ENCODE assay signal across 20 cellular contexts in the genomic region with DNA sequence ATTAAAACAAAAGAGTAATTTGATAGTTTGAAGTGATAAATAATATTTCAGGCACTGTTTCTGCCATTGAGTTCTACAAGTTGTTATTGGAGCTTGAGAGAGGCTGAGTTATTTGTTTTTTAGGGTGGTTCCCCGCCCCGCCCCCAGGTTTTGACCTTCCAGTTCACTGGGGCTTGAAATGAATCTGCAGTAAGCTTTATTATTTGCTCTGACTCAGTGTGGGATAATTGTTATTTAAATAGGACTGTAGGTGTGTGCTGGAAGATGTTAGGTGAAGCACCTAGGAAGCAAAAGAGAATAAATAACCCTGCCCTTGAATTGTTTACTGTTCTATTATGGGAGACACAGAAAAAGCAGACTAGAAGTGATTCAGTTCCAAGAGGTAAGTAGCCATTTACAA.
DNase-seq lines count a peak whose midpoint lies in the region; ATAC-seq and TF ChIP-seq lines count a peak whose summit lies in the region.
"Had no signal": no experiment of that assay in that cellular context is flagged by ENCODE, and none has a peak within 500 bp of the region (broad histone marks: within the 10 kb centered on the region; RNA-seq: fewer than 3 reads in every experiment).

No MANE protein-coding gene starts in this region.

- peak; percentile 14 for DNase-seq in GM23338 (ENCODE audit: low spot score)
- peak; percentile 1 to 16 for DNase-seq in NCI-H187 (lab: John Stamatoyannopoulos, UW)
- peak; percentile 69 for DNase-seq in PC-3
- peak; percentile 11 for DNase-seq in left kidney (ENCODE audit: low read depth, low spot score)
- DNase-seq in glutamatergic neuron, result no peak
- no peak for DNase-seq in dorsolateral prefrontal cortex
- no peak for DNase-seq in GM20000 (ENCODE audit: low spot score)
- DNase-seq: activated naive CD8-positive, alpha-beta T cell treated with anti-CD3 and anti-CD28 coated beads for 36 hours; body of pancreas; colonic mucosa; gastrocnemius medialis; GF-D8; MG63; NCI-H446; occipital lobe; SJCRH30; T-helper 2 cell had no signal

- H3K27ac ChIP-seq in GM23338 (ENCODE audit: low read depth) (no peak overlapping the region), PC-3 (ENCODE audit: low read length) (peak overlapping the region; percentile 46), dorsolateral prefrontal cortex (peak overlapping the region in 17 of 59 donors; percentile 5 to 76 (median 55))
- H3K27ac ChIP-seq: body of pancreas, colonic mucosa, gastrocnemius medialis, SJCRH30 had no signal

- BruUV-seq in PC-3 (replicated peaks; lab: Mats Ljungman, UMichigan), result no TSS peak

- H3K27me3 ChIP-seq in GM23338 (ENCODE audit: insufficient read depth) (no peaks in the 10 kb centered on the region), PC-3 (ENCODE audit: low read length) (no peaks in the 10 kb centered on the region), dorsolateral prefrontal cortex (no peaks in the 10 kb centered on the region)
- H3K27me3 ChIP-seq: body of pancreas, colonic mucosa, gastrocnemius medialis, MG63, SJCRH30 had no signal

- TF ChIP-seq CTCF in GM23338 (conservative IDR thresholded peaks at IDR 0.05; ENCODE audit: low read depth in 2 of 2) (no peak), PC-3 (conservative IDR thresholded peaks at IDR 0.05; ENCODE audit: low read depth, low read length) (no peak), glutamatergic neuron (IDR thresholded peaks at IDR 0.05; ENCODE audit: partially characterized antibody, unreplicated experiment) (no peak), dorsolateral prefrontal cortex (IDR thresholded peaks at IDR 0.05 in 54 of 56, conservative IDR thresholded peaks at IDR 0.05 in 2 of 56; ENCODE audit: low read depth in 1 of 56, partially characterized antibody in 56 of 56) (no peak), GM20000 (IDR thresholded peaks at IDR 0.05; ENCODE audit: extremely low read depth, missing control alignments) (no peak)

- H3K9me3 Mint-ChIP-seq in GM23338 (no peaks in the 10 kb centered on the region), glutamatergic neuron (ENCODE audit: unreplicated experiment) (peaks cover 4% of the 10 kb centered on the region)
- H3K9me3 Mint-ChIP-seq: activated naive CD8-positive, alpha-beta T cell treated with anti-CD3 and anti-CD28 coated beads for 36 hours had no signal

- H3K4me2 ChIP-seq in GM23338 (peak overlapping the region; percentile 9; the same call in 1 of the 2 replicates), PC-3 (ENCODE audit: low read length) (peak overlapping the region; percentile 26; the same call in 1 of the 2 replicates)

- H3K9me2 ChIP-seq in GM23338 (ENCODE audit: insufficient read depth) (no peaks in the 10 kb centered on the region), PC-3 (replicated peaks; ENCODE audit: low read length) (no peaks in the 10 kb centered on the region)

- H2AFZ ChIP-seq in GM23338, result no peak overlapping the region; the same call in 1 of the 2 replicates
- no peak overlapping the region for H2AFZ ChIP-seq in PC-3 (ENCODE audit: low read length)

- H3K4me1 Mint-ChIP-seq in GM23338 (peaks cover 12% of the 10 kb centered on the region), glutamatergic neuron (ENCODE audit: low read depth, unreplicated experiment) (no peaks in the 10 kb centered on the region)
- H3K4me1 Mint-ChIP-seq: activated naive CD8-positive, alpha-beta T cell treated with anti-CD3 and anti-CD28 coated beads for 36 hours; IgD-negative memory B cell; stimulated activated memory B cell treated with anti-CD40 and anti-IgM and Interleukin-4, amounts not matched to agents 10 μg/mL and 1 μg/mL and 100 μg/mL, for 72 hours had no signal

- no peaks in the 10 kb centered on the region for H4K20me1 ChIP-seq in GM23338 (replicated peaks; ENCODE audit: insufficient read depth)
- H4K20me1 ChIP-seq in PC-3 (ENCODE audit: low read length), result no peaks in the 10 kb centered on the region

- intact Hi-C loops in PC-3 (cut with micrococcal nuclease) (loop anchor here (1.0 to 5.0 kb wide), 2 partner anchors 128 to 239 kb away; no protein-coding TSS in a partner anchor), dorsolateral prefrontal cortex (cut with DNase I) (no loop called here)

- H3K79me2 ChIP-seq in GM23338 (replicated peaks; ENCODE audit: insufficient read depth) (no peaks in the 10 kb centered on the region), PC-3 (ENCODE audit: low read length) (no peaks in the 10 kb centered on the region)

- POLR2A ChIA-PET in PC-3 (lab: Charles Lee; ENCODE audit: unreplicated experiment), result interaction anchor here (0.7 kb wide), 1 partner anchor 14 kb away, joined by 4 read pairs; no protein-coding TSS in a partner anchor

- H3K9me3 ChIP-seq in PC-3 (ENCODE audit: low read length), result no peaks in the 10 kb centered on the region
- H3K9me3 ChIP-seq: body of pancreas, colonic mucosa, gastrocnemius medialis, MG63, SJCRH30 had no signal

- no peaks in the 10 kb centered on the region for H3K36me3 Mint-ChIP-seq in GM23338 (ENCODE audit: low read depth)
- H3K36me3 Mint-ChIP-seq in glutamatergic neuron (ENCODE audit: unreplicated experiment), result peaks cover 11% of the 10 kb centered on the region
- H3K36me3 Mint-ChIP-seq: activated naive CD8-positive, alpha-beta T cell treated with anti-CD3 and anti-CD28 coated beads for 36 hours; stimulated activated memory B cell treated with anti-CD40 and anti-IgM and Interleukin-4, amounts not matched to agents 10 μg/mL and 1 μg/mL and 100 μg/mL, for 72 hours had no signal

- CTCF ChIA-PET in PC-3 (lab: Charles Lee), result no interaction called here

- H3K4me1 ChIP-seq in GM23338 (ENCODE audit: insufficient read depth) (peaks cover 14% of the 10 kb centered on the region), PC-3 (ENCODE audit: insufficient read depth, low read length) (peaks cover 13% of the 10 kb centered on the region)
- H3K4me1 ChIP-seq: body of pancreas, colonic mucosa, gastrocnemius medialis, SJCRH30 had no signal

- H3K27me3 Mint-ChIP-seq in GM23338 (ENCODE audit: insufficient read depth, low read depth, poor library complexity) (no peaks in the 10 kb centered on the region), glutamatergic neuron (ENCODE audit: unreplicated experiment) (no peaks in the 10 kb centered on the region)
- H3K27me3 Mint-ChIP-seq: activated naive CD8-positive, alpha-beta T cell treated with anti-CD3 and anti-CD28 coated beads for 36 hours; IgD-negative memory B cell; stimulated activated memory B cell treated with anti-CD40 and anti-IgM and Interleukin-4, amounts not matched to agents 10 μg/mL and 1 μg/mL and 100 μg/mL, for 72 hours had no signal

- no peak overlapping the region for H3K4me3 Mint-ChIP-seq in GM23338
- no peak overlapping the region for H3K4me3 Mint-ChIP-seq in glutamatergic neuron (ENCODE audit: unreplicated experiment)
- H3K4me3 Mint-ChIP-seq: activated naive CD8-positive, alpha-beta T cell treated with anti-CD3 and anti-CD28 coated beads for 36 hours; IgD-negative memory B cell; stimulated activated memory B cell treated with anti-CD40 and anti-IgM and Interleukin-4, amounts not matched to agents 10 μg/mL and 1 μg/mL and 100 μg/mL, for 72 hours had no signal

- ATAC-seq in GM23338 (peak; percentile 70), PC-3 (peak; percentile 97)
- ATAC-seq: body of pancreas; gastrocnemius medialis; stimulated activated memory B cell treated with anti-CD40 and anti-IgM and Interleukin-4, amounts not matched to agents 10 μg/mL and 1 μg/mL and 100 μg/mL, for 72 hours had no signal

- H3K36me3 ChIP-seq in GM23338 (ENCODE audit: insufficient read depth) (no peaks in the 10 kb centered on the region), PC-3 (ENCODE audit: low read depth, low read length) (no peaks in the 10 kb centered on the region)
- H3K36me3 ChIP-seq: colonic mucosa, gastrocnemius medialis, MG63, SJCRH30 had no signal

- no peak overlapping the region for H3K9ac ChIP-seq in PC-3 (ENCODE audit: low read length)

- H3F3A ChIP-seq in GM23338 (replicated peaks; ENCODE audit: low read depth) (no peaks in the 10 kb centered on the region), PC-3 (ENCODE audit: low read length, unreplicated experiment) (no peaks in the 10 kb centered on the region)

- H3K27ac Mint-ChIP-seq in GM23338, result 0 out of 2 replicates have a peak overlapping the region, but pooled peaks have one; percentile 15
- no peak overlapping the region for H3K27ac Mint-ChIP-seq in glutamatergic neuron (ENCODE audit: unreplicated experiment)
- H3K27ac Mint-ChIP-seq: activated naive CD8-positive, alpha-beta T cell treated with anti-CD3 and anti-CD28 coated beads for 36 hours; IgD-negative memory B cell; stimulated activated memory B cell treated with anti-CD40 and anti-IgM and Interleukin-4, amounts not matched to agents 10 μg/mL and 1 μg/mL and 100 μg/mL, for 72 hours had no signal

- H3K4me3 ChIP-seq in GM23338 (no peak overlapping the region), PC-3 (ENCODE audit: low read length) (no peak overlapping the region), dorsolateral prefrontal cortex (no peak overlapping the region)
- H3K4me3 ChIP-seq: body of pancreas, colonic mucosa, gastrocnemius medialis, lung, MG63, SJCRH30 had no signal

TF ChIP-seq in GM23338, 12 proteins besides CTCF, POLR2A, EP300 and RAD21 (continues in another document):
- no peak for TF ChIP-seq EZH2 (IDR thresholded peaks at IDR 0.05; ENCODE audit: low read depth, unreplicated experiment)
- TF ChIP-seq CREB1 (CRISPR knock-in tag; IDR thresholded peaks at IDR 0.05; ENCODE audit: low read depth), result no peak
- no peak for TF ChIP-seq EZH2phosphoT487 (IDR thresholded peaks at IDR 0.05; ENCODE audit: unreplicated experiment)
- no peak for TF ChIP-seq ZNF331 (CRISPR knock-in tag; IDR thresholded peaks at IDR 0.05; ENCODE audit: low read depth)
- no peak for TF ChIP-seq JUNB (IDR thresholded peaks at IDR 0.05; ENCODE audit: unreplicated experiment)
- TF ChIP-seq NANOG (IDR thresholded peaks at IDR 0.05; ENCODE audit: borderline replicate concordance), result no peak
- no peak for TF ChIP-seq POLR2AphosphoS5 (IDR thresholded peaks at IDR 0.05; ENCODE audit: low read depth)

Comparison
In these comparisons a context has a peak if more than half of its experiments do, and no peak if none do; other contexts are left out.
1. DNase-seq: peak in GM23338 (single experiment), NCI-H187 (2 of 2), PC-3 (single experiment) and left kidney (single experiment); none in glutamatergic neuron (single experiment), dorsolateral prefrontal cortex (0 of 10) and GM20000 (single experiment).